In the genomic region with DNA sequence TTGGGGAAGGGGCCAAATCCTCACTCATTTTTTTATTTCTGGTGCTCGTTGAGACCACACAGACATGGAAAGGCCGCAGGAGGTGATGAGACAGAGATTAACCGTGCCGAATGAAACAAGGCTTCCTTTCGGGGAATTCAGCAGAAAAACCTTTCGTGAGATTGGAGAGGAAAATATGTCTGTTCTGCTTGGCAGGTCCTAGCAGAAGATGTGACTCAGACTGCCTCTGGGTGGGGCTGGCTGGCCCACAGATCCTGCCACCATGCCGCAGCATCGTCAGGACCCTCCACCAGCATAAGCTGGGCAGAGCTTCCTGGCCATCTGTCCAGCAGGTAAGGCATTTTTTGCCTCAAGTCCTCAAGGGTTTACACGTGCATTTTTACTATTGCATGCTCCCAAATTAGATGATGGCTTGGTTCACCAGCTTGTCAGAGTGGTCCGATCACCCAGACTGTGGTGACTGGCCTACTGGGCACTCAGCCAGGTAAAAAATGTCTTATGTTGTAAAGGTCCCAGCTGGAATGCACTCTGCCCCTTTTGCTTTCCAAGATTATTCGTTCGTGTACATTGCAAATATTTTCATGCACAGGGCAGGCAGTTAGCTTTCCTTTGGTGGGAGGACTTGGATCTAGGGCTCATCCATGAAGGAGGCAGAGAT, we compare ENCODE assay signal across 1 cellular context.
TF ChIP-seq lines count a peak whose summit lies in the region.

No MANE protein-coding gene starts in this region.

TF ChIP-seq in SK-N-SH, 30 proteins besides CTCF, POLR2A, EP300 and RAD21 (continued from another document):
- TF ChIP-seq, protein P1, sequence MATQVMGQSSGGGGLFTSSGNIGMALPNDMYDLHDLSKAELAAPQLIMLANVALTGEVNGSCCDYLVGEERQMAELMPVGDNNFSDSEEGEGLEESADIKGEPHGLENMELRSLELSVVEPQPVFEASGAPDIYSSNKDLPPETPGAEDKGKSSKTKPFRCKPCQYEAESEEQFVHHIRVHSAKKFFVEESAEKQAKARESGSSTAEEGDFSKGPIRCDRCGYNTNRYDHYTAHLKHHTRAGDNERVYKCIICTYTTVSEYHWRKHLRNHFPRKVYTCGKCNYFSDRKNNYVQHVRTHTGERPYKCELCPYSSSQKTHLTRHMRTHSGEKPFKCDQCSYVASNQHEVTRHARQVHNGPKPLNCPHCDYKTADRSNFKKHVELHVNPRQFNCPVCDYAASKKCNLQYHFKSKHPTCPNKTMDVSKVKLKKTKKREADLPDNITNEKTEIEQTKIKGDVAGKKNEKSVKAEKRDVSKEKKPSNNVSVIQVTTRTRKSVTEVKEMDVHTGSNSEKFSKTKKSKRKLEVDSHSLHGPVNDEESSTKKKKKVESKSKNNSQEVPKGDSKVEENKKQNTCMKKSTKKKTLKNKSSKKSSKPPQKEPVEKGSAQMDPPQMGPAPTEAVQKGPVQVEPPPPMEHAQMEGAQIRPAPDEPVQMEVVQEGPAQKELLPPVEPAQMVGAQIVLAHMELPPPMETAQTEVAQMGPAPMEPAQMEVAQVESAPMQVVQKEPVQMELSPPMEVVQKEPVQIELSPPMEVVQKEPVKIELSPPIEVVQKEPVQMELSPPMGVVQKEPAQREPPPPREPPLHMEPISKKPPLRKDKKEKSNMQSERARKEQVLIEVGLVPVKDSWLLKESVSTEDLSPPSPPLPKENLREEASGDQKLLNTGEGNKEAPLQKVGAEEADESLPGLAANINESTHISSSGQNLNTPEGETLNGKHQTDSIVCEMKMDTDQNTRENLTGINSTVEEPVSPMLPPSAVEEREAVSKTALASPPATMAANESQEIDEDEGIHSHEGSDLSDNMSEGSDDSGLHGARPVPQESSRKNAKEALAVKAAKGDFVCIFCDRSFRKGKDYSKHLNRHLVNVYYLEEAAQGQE (IDR thresholded peaks at IDR 0.05; ENCODE audit: low read depth, low read length): no peak
- TF ChIP-seq, protein P2, sequence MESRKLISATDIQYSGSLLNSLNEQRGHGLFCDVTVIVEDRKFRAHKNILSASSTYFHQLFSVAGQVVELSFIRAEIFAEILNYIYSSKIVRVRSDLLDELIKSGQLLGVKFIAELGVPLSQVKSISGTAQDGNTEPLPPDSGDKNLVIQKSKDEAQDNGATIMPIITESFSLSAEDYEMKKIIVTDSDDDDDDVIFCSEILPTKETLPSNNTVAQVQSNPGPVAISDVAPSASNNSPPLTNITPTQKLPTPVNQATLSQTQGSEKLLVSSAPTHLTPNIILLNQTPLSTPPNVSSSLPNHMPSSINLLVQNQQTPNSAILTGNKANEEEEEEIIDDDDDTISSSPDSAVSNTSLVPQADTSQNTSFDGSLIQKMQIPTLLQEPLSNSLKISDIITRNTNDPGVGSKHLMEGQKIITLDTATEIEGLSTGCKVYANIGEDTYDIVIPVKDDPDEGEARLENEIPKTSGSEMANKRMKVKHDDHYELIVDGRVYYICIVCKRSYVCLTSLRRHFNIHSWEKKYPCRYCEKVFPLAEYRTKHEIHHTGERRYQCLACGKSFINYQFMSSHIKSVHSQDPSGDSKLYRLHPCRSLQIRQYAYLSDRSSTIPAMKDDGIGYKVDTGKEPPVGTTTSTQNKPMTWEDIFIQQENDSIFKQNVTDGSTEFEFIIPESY (IDR thresholded peaks at IDR 0.05; ENCODE audit: borderline replicate concordance, low read depth): no peak
- TF ChIP-seq CHD2 (IDR thresholded peaks at IDR 0.05; ENCODE audit: low read length, partially characterized antibody) (no peak), NRF1 (IDR thresholded peaks at IDR 0.05; ENCODE audit: low read depth, low read length) (no peak), NFIC (IDR thresholded peaks at IDR 0.05; ENCODE audit: borderline replicate concordance) (peak; percentile 77), RXRA (IDR thresholded peaks at IDR 0.05; ENCODE audit: borderline replicate concordance, low read depth) (no peak; the same call in 1 of the 2 replicates), RCOR1 (IDR thresholded peaks at IDR 0.05; ENCODE audit: low read length) (no peak), FOXM1 (IDR thresholded peaks at IDR 0.05; ENCODE audit: low read depth) (no peak)
- TF ChIP-seq, protein P3, sequence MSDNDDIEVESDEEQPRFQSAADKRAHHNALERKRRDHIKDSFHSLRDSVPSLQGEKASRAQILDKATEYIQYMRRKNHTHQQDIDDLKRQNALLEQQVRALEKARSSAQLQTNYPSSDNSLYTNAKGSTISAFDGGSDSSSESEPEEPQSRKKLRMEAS (IDR thresholded peaks at IDR 0.05; ENCODE audit: low read depth): no peak
- TF ChIP-seq, protein P4, sequence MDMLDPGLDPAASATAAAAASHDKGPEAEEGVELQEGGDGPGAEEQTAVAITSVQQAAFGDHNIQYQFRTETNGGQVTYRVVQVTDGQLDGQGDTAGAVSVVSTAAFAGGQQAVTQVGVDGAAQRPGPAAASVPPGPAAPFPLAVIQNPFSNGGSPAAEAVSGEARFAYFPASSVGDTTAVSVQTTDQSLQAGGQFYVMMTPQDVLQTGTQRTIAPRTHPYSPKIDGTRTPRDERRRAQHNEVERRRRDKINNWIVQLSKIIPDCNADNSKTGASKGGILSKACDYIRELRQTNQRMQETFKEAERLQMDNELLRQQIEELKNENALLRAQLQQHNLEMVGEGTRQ (IDR thresholded peaks at IDR 0.05; ENCODE audit: borderline replicate concordance, low read depth, low read length): no peak
TF ChIP-seq in SK-N-SH: peak in this region for 10.
